ENCODE assay signal across 8 cellular contexts in the genomic region with DNA sequence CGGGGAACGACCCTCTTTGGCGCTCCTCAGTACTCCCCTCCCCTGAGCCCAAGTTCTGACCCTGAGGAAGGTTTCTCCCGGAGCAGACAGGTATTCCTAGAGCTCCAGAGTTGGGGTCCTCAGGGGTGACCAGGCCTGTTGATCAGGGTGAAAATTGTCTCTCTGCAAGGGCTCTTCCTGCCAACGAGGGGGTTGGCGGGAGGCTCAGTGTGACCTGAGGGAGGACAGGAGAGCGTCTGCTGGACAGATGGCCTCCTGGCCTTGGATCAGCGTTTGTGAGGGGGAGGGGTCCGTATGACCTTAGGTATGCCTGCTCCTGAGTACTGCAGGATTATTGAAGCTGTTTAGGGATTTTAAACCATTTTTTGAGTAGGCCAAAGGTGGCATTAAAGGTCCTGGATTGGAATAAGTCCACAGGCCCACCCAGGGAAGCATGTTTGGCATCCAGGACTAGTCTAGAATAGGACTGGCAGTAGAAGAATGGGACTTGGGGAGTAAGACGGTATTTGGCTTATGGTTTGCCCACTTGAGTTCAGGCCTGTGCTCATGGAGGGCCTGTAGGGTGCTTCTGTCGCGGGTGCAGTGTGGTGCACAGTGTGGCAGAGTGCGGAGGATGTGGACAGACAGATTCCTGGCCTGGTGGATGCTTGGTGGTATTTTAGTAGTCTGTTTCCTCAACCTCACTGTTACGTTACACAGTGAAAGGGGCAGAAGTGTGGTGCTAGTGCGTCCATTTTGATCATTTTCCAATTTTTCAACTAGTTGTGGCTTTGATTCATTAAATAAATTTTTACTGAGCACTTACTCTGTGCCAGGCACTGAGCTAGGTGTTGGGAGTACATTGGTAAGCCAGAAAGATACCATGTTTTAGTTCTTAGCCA. TPM values are rescaled to one million over a fixed set of nuclear protein-coding genes. Genes with fewer than 3 reads are reported as not detected.
A peak's percentile ranks its signal among the peaks of the same experiment; 100 is the strongest.
DNase-seq lines count a peak whose midpoint lies in the region; ATAC-seq, FAIRE-seq and TF ChIP-seq lines count a peak whose summit lies in the region.

No MANE protein-coding gene starts in this region.

- peaks cover 56% of the 10 kb centered on the region for H3K79me2 ChIP-seq in keratinocyte (ENCODE audit: control insufficient read depth, insufficient read depth, low read length)

- H3K27me3 ChIP-seq in HUES48 (ENCODE audit: control insufficient read depth, insufficient read depth, low read length) (no peaks in the 10 kb centered on the region), brain microvascular endothelial cell (replicated peaks) (no peaks in the 10 kb centered on the region), keratinocyte (ENCODE audit: control insufficient read depth, extremely low read depth, insufficient read depth, low read length) (no peaks in the 10 kb centered on the region)

- dilution Hi-C loops in keratinocyte (cut with MboI; ENCODE audit: extremely low pct_ligation_motif_present, low sequenced_read_pairs) = no loop called here

- in situ Hi-C loops in brain microvascular endothelial cell (cut with HindIII; ENCODE audit: low pct_ligation_motif_present, low sequenced_read_pairs) = no loop called here

- TF ChIP-seq CTCF in brain microvascular endothelial cell (IDR thresholded peaks at IDR 0.05; ENCODE audit: low read depth, low read length, missing control alignments) (no peak), keratinocyte (optimal IDR thresholded peaks at IDR 0.05 in 1 of 3, IDR thresholded peaks at IDR 0.05 in 1 of 3, conservative IDR thresholded peaks at IDR 0.05 in 1 of 3; ENCODE audit: extremely low read depth in 1 of 3, insufficient read depth in 2 of 3, low read length in 3 of 3) (peak in 1 of 3 experiments; percentile 20)

- peak overlapping the region; percentile 79 for H3K4me2 ChIP-seq in keratinocyte (ENCODE audit: control insufficient read depth, extremely low read depth, insufficient read depth, low read depth, low read length)

- peaks cover 3% of the 10 kb centered on the region for H4K20me1 ChIP-seq in keratinocyte (ENCODE audit: control insufficient read depth, extremely low read depth, insufficient read depth, low read length)

- H3K9ac ChIP-seq in HUES48 (ENCODE audit: low read depth, low read length) = peak overlapping the region; percentile 37; the same call in 1 of the 2 replicates
- H3K9ac ChIP-seq in keratinocyte (ENCODE audit: control insufficient read depth, extremely low read depth, insufficient read depth, low read length) = peak overlapping the region; percentile 89

- FAIRE-seq in keratinocyte (lab: Jason Lieb, UNC) (no peak), HTR-8/SVneo (lab: Jason Lieb, UNC) (no peak)

- H3K9me3 ChIP-seq in HUES48 (ENCODE audit: control insufficient read depth, insufficient read depth, low read length) = no peaks in the 10 kb centered on the region
- H3K9me3 ChIP-seq in keratinocyte (ENCODE audit: control insufficient read depth, low read depth, low read length) = no peaks in the 10 kb centered on the region

- H3K4me1 ChIP-seq in HUES48 (ENCODE audit: control insufficient read depth, insufficient read depth, low read length) (peaks cover 12% of the 10 kb centered on the region), keratinocyte (ENCODE audit: control insufficient read depth, extremely low read depth, insufficient read depth, low read length) (peaks cover 9% of the 10 kb centered on the region)

- no peaks in the 10 kb centered on the region for H3K27me3 Mint-ChIP-seq in T-helper 1 cell treated with Interleukin-12 subunit alpha and Interleukin-12 subunit beta and Interleukin-4 antibody, amounts not matched to agents 30 μg/mL and 1 μg/mL, for 36 hours (ENCODE audit: low read depth)

- no peaks in the 10 kb centered on the region for H3K9me3 Mint-ChIP-seq in T-helper 1 cell treated with Interleukin-12 subunit alpha and Interleukin-12 subunit beta and Interleukin-4 antibody, amounts not matched to agents 30 μg/mL and 1 μg/mL, for 36 hours

- H3K27ac ChIP-seq in HUES48 (ENCODE audit: low read depth, low read length) (peak overlapping the region; percentile 73), brain microvascular endothelial cell (peak overlapping the region; percentile 71), keratinocyte (ENCODE audit: control insufficient read depth, insufficient read depth, low read length) (peak overlapping the region; percentile 70)

- peak; percentile 18 for DNase-seq in brain microvascular endothelial cell
- DNase-seq in keratinocyte (ENCODE audit: low read depth, low spot score) = no peak
- peak; percentile 52 for DNase-seq in stimulated activated CD4-positive, alpha-beta T cell treated with anti-CD3 and anti-CD28 coated beads, Interleukin-4, amount 100 ng/mL, for 24 hours
- no peak for DNase-seq in NCI-H226
- no peak for DNase-seq in HTR-8/SVneo (ENCODE audit: insufficient read length, low spot score)

- H3K4me3 ChIP-seq in HUES48 (ENCODE audit: low read depth, low read length) (peak overlapping the region; percentile 75), brain microvascular endothelial cell (ENCODE audit: low read depth, low read length) (peak overlapping the region; percentile 96), keratinocyte (ENCODE audit: control insufficient read depth in 2 of 3, extremely low read depth in 1 of 3, insufficient read depth in 2 of 3, low read depth in 1 of 3, low read length in 3 of 3) (peak overlapping the region; percentile 91 to 97 (median 91))

- peaks cover 48% of the 10 kb centered on the region for H3K4me1 Mint-ChIP-seq in T-helper 1 cell treated with Interleukin-12 subunit alpha and Interleukin-12 subunit beta and Interleukin-4 antibody, amounts not matched to agents 30 μg/mL and 1 μg/mL, for 36 hours (ENCODE audit: low read depth)

- H3K4me3 Mint-ChIP-seq in T-helper 1 cell treated with Interleukin-12 subunit alpha and Interleukin-12 subunit beta and Interleukin-4 antibody, amounts not matched to agents 30 μg/mL and 1 μg/mL, for 36 hours = peak overlapping the region; percentile 94

- H3K36me3 ChIP-seq in HUES48 (ENCODE audit: control insufficient read depth, insufficient read depth, low read length) (no peaks in the 10 kb centered on the region), brain microvascular endothelial cell (replicated peaks) (no peaks in the 10 kb centered on the region), keratinocyte (ENCODE audit: control insufficient read depth in 2 of 2, extremely low read depth in 1 of 2, insufficient read depth in 2 of 2, low read length in 2 of 2) (no peaks in the 10 kb centered on the region)

- H2AFZ ChIP-seq in keratinocyte (ENCODE audit: control insufficient read depth, low read length) = peak overlapping the region; percentile 71

- H3K27ac Mint-ChIP-seq in T-helper 1 cell treated with Interleukin-12 subunit alpha and Interleukin-12 subunit beta and Interleukin-4 antibody, amounts not matched to agents 30 μg/mL and 1 μg/mL, for 36 hours = peak overlapping the region; percentile 90

- H3K9me1 ChIP-seq in keratinocyte (ENCODE audit: control insufficient read depth, extremely low read depth, insufficient read depth, low read length) = peaks cover 3% of the 10 kb centered on the region

- peak; percentile 1 for ATAC-seq in GM19035 (IDR thresholded peaks at IDR 0.05; ENCODE audit: unreplicated experiment)

- H3K36me3 Mint-ChIP-seq in T-helper 1 cell treated with Interleukin-12 subunit alpha and Interleukin-12 subunit beta and Interleukin-4 antibody, amounts not matched to agents 30 μg/mL and 1 μg/mL, for 36 hours (ENCODE audit: low read depth) = peaks cover 26% of the 10 kb centered on the region

RNA-seq across cellular contexts. Expression of a gene that starts 1.0 kb away (rescaled TPM):
- polyA plus RNA-seq in keratinocyte = 4.1 to 9.4 TPM (median 4.4 TPM) in 3 replicates
- polyA plus RNA-seq in keratinocyte (2011; ENCODE audit: low read depth) = 3.0 TPM
- 5.0 and 5.6 TPM in 2 replicates for polyA plus RNA-seq in keratinocyte (2011; cell fraction: cytosol; rRNA removed)
- polyA plus RNA-seq in keratinocyte (2011; cell fraction: nucleus; rRNA removed) = 13.7 and 17.9 TPM in 2 replicates
- 7.3 and 9.3 TPM in 2 replicates for polyA plus RNA-seq in keratinocyte (2012; ENCODE audit: low replicate concordance)
- polyA minus RNA-seq in keratinocyte = 9.1 to 21.3 TPM (median 9.7 TPM) in 3 replicates
- polyA minus RNA-seq in keratinocyte (2011; cell fraction: cytosol; rRNA and poly(A)+ RNA removed) = 5.9 TPM
- polyA minus RNA-seq in keratinocyte (2011; cell fraction: nucleus; rRNA and poly(A)+ RNA removed) = 9.6 and 13.2 TPM in 2 replicates

RNA-seq across cellular contexts. Expression of a gene that starts 33.4 kb away (rescaled TPM):
- 110 to 195 TPM (median 115 TPM) in 3 replicates for polyA plus RNA-seq in keratinocyte
- 92.3 TPM for polyA plus RNA-seq in keratinocyte (2011; ENCODE audit: low read depth)
- 103 and 105 TPM in 2 replicates for polyA plus RNA-seq in keratinocyte (2011; cell fraction: cytosol; rRNA removed)
- polyA plus RNA-seq in keratinocyte (2011; cell fraction: nucleus; rRNA removed) = 56.9 and 107 TPM in 2 replicates
- 122 and 135 TPM in 2 replicates for polyA plus RNA-seq in keratinocyte (2012; ENCODE audit: low replicate concordance)
- 30.7 to 81.4 TPM (median 35.1 TPM) in 3 replicates for polyA minus RNA-seq in keratinocyte
- 67.5 TPM for polyA minus RNA-seq in keratinocyte (2011; cell fraction: cytosol; rRNA and poly(A)+ RNA removed)
- 28.9 and 39.7 TPM in 2 replicates for polyA minus RNA-seq in keratinocyte (2011; cell fraction: nucleus; rRNA and poly(A)+ RNA removed)

Comparison
In these comparisons a context has a peak if more than half of its experiments do, and no peak if none do; other contexts are left out.
1. DNase-seq: peak in brain microvascular endothelial cell (single experiment) and stimulated activated CD4-positive, alpha-beta T cell treated with anti-CD3 and anti-CD28 coated beads, Interleukin-4, amount 100 ng/mL, for 24 hours (single experiment); none in keratinocyte (single experiment), NCI-H226 (single experiment) and HTR-8/SVneo (single experiment).
2. Peak in every context shown above with its lines, with median percentiles within 50 percentile points of each other: H3K27ac ChIP-seq and H3K4me3 ChIP-seq.